In the genomic region with DNA sequence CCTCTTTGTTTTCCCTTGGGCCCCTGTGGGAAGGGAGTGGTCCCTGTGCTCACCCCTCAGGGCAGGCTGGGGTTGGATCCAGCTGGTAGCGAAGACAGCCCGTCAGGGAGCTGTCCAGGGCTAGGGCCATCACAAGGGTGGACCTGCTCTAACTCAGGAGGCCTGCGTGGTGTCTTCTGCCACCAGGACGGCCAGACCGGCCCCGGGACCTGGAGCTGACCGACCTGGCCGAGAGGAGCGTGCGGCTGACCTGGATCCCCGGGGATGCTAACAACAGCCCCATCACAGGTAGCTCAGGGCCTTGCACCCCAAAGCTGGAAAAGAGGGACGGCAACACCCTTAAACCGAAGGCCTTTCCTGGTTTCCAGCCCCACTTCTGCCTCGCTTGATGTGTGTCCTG, we compare ENCODE assay signal across 30 cellular contexts.
"Had no signal": no experiment of that assay in that cellular context is flagged by ENCODE, and none has a peak within 500 bp of the region (broad histone marks: within the 10 kb centered on the region; RNA-seq: fewer than 3 reads in every experiment).

No MANE protein-coding gene starts in this region.

- DNase-seq: activated CD4-positive, alpha-beta memory T cell treated with anti-CD3 and anti-CD28 coated beads, Interleukin-2, amount 10 ng/mL, durations not matched to agents 7 days and 5 days; activated CD4-positive, alpha-beta T cell treated with anti-CD3 and anti-CD28 coated beads for 1 hour; activated CD4-positive, alpha-beta T cell treated with anti-CD3 and anti-CD28 coated beads for 36 hours; activated CD4-positive, alpha-beta T cell treated with anti-CD3 and anti-CD28 coated beads for 48 hours; activated CD4-positive, alpha-beta T cell treated with anti-CD3 and anti-CD28 coated beads, Interleukin-2, amount 10 ng/mL, durations not matched to agents 7 days and 5 days; activated CD4-positive, alpha-beta T cell treated with anti-CD3 and anti-CD28 coated beads, Interleukin-2, amount 50 U/mL, for 48 hours; activated CD4-positive, CD25-positive, alpha-beta regulatory T cell; activated CD8-positive, alpha-beta memory T cell treated with anti-CD3 and anti-CD28 coated beads for 24 hours; activated CD8-positive, alpha-beta memory T cell treated with anti-CD3 and anti-CD28 coated beads, Interleukin-2, amount 10 ng/mL, durations not matched to agents 7 days and 5 days; activated CD8-positive, alpha-beta memory T cell treated with anti-CD3 and anti-CD28 coated beads, Interleukin-2, amount 50 U/mL, for 48 hours; activated CD8-positive, alpha-beta T cell treated with anti-CD3 and anti-CD28 coated beads, Interleukin-2, amount 10 ng/mL, durations not matched to agents 7 days and 5 days; activated effector memory CD4-positive, alpha-beta T cell treated with Interleukin-2 at 50 U/mL for 16 hours; activated gamma-delta T cell; activated naive CD4-positive, alpha-beta T cell treated with anti-CD3 and anti-CD28 coated beads, Interleukin-2, amount 10 ng/mL, durations not matched to agents 7 days and 5 days; activated naive CD4-positive, alpha-beta T cell treated with Interleukin-2 at 50 U/mL for 16 hours; activated naive CD8-positive, alpha-beta T cell treated with anti-CD3 and anti-CD28 coated beads, Interleukin-2, amount 10 ng/mL, durations not matched to agents 7 days and 5 days; activated naive CD8-positive, alpha-beta T cell treated with anti-CD3 and anti-CD28 coated beads, Interleukin-2, amount 50 U/mL, for 24 hours; activated T-cell treated with anti-CD3 and anti-CD28 coated beads, Interleukin-2, amount 50 U/mL, for 24 hours; activated T-cell treated with anti-CD3 and anti-CD28 coated beads, Interleukin-2, amount 50 U/mL, for 48 hours; amygdala; anterior cingulate cortex; caudate nucleus; T-helper 1 cell; T-helper 2 cell; T-helper 9 cell had no signal

- H3K36me3 ChIP-seq: cardiac muscle cell had no signal

- H3K27me3 ChIP-seq: ascending aorta had no signal

- ATAC-seq: activated CD4-positive, alpha-beta T cell treated with anti-CD3 and anti-CD28 coated beads for 36 hours; activated CD4-positive, CD25-positive, alpha-beta regulatory T cell treated with anti-CD3 and anti-CD28 coated beads, Interleukin-2, amount 50 U/mL, for 24 hours; activated CD8-positive, alpha-beta memory T cell treated with anti-CD3 and anti-CD28 coated beads, Interleukin-2, amount 10 ng/mL, durations not matched to agents 7 days and 5 days; activated CD8-positive, alpha-beta T cell treated with anti-CD3 and anti-CD28 coated beads, Interleukin-2, amount 10 ng/mL, durations not matched to agents 7 days and 5 days; activated naive CD8-positive, alpha-beta T cell treated with anti-CD3 and anti-CD28 coated beads, Interleukin-2, amount 50 U/mL, for 24 hours; WTC11 had no signal

- H3K4me1 ChIP-seq: ascending aorta had no signal

- H3K27ac ChIP-seq: ascending aorta, cardiac muscle cell, VCaP had no signal

- H3K4me3 ChIP-seq: ascending aorta, cardiac muscle cell had no signal

- H3K9me3 ChIP-seq: ascending aorta had no signal
